ENCODE assay signal across 1 cellular context in the genomic region with DNA sequence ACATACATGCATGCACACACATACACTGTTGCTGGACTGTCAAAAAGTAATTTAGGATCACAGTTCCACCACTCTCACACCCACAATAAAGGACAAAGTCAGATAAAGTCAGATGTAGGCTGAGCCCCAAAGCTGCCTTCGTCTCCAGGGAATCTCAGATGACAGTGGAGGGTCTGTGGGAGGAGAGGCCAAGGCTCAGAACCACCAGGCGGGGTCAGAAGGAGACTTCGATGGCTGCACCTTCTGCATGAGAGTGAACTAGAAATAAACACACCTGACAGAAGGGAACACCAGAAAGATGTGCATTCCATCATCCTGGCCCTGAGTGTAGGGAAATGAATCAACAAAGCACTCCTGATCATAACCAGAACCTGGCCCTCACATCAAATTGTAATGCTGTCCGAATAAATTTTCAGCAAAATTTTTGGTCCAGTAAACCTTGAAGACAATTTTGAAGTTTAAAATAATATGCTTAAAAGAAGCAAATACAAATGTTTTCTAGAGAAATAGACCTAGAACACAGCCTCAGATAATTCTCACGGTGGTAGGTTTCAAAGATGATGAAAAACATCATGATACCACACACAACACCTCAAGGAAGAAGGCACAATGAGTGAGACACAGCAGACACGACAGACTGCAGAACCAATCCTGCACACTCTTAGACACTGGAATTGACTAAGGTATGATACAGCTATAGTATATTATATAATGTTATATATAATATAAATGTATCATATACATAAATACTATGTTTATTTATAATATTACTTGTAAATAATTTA.
TF ChIP-seq lines count a peak whose summit lies in the region.

No MANE protein-coding gene starts in this region.

TF ChIP-seq in HEK293, 187 proteins besides CTCF, POLR2A, EP300 and RAD21:
- TF ChIP-seq, protein P1, sequence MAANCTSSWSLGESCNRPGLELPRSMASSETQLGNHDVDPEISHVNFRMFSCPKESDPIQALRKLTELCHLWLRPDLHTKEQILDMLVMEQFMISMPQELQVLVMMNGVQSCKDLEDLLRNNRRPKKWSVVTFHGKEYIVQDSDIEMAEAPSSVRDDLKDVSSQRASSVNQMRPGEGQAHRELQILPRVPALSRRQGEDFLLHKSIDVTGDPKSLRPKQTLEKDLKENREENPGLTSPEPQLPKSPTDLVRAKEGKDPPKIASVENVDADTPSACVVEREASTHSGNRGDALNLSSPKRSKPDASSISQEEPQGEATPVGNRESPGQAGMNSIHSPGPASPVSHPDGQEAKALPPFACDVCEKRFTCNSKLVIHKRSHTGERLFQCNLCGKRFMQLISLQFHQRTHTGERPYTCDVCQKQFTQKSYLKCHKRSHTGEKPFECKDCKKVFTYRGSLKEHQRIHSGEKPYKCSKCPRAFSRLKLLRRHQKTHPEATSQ (tag by site-specific recombination; IDR thresholded peaks at IDR 0.05), result no peak
- no peak for TF ChIP-seq ZNF248 (tag by site-specific recombination; IDR thresholded peaks at IDR 0.05)
- peak; percentile 64 for TF ChIP-seq EGR2 (tag by site-specific recombination; IDR thresholded peaks at IDR 0.05; ENCODE audit: low read depth)
